ENCODE assay signal across 1 cellular context in genomic region chr16:85401370-85401916, GRCh38.
TF ChIP-seq lines count a peak whose summit lies in the region.

No MANE protein-coding gene starts in this region.

TF ChIP-seq in HepG2, 621 proteins besides CTCF, POLR2A, EP300 and RAD21 (continued from another document):
- TF ChIP-seq DBP (CRISPR knock-in tag; IDR thresholded peaks at IDR 0.05; ENCODE audit: not compliant biosample characterization) (no peak), ZBTB21 (CRISPR knock-in tag; IDR thresholded peaks at IDR 0.05) (no peak), ZNF629 (CRISPR knock-in tag; conservative IDR thresholded peaks at IDR 0.05) (no peak), ZNF446 (CRISPR knock-in tag; IDR thresholded peaks at IDR 0.05) (no peak), KLF6 (CRISPR knock-in tag; IDR thresholded peaks at IDR 0.05) (no peak), WIZ (CRISPR knock-in tag; IDR thresholded peaks at IDR 0.05) (no peak)
